ENCODE assay signal across 23 cellular contexts in the genomic region with DNA sequence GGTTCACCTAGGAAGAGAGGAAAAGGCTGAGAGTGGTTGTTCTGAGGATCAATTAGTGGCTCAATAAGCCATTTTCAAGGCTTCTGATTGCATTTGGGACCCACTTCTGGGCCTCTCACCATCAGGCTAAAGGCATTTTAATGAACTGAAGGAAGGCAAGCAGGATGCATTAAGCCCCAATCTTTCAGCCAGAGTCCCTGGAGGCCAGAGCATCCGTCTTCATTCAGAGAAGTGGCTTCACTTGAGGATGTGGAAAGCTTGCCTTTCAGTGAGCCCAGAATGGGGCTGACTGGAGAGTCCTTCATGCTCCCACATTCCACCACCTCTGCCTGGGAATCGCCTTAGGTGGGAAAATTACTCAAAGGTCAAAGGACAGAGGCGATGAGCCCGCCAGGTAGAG. TPM values are rescaled to one million over a fixed set of nuclear protein-coding genes. Genes with fewer than 3 reads are reported as not detected.
"Had no signal": no experiment of that assay in that cellular context is flagged by ENCODE, and none has a peak within 500 bp of the region (broad histone marks: within the 10 kb centered on the region; RNA-seq: fewer than 3 reads in every experiment).

No MANE protein-coding gene starts in this region.

- H3K27ac Mint-ChIP-seq: dendritic cell treated with granulocyte-macrophage colony-stimulating factor and Interleukin-4, amounts not matched to agents 40 ng/mL and 50 ng/mL, for 4 days; effector memory CD8-positive, alpha-beta T cell; immature natural killer cell; natural killer cell treated with Interleukin-12 subunit alpha and Interleukin-12 subunit beta and Interleukin-15 and Interleukin-18, amount 100 ng/mL, for 72 hours; progenitor cell of endocrine pancreas had no signal

- H3K36me3 Mint-ChIP-seq: immature natural killer cell; natural killer cell treated with Interleukin-12 subunit alpha and Interleukin-12 subunit beta and Interleukin-15 and Interleukin-18, amount 100 ng/mL, for 72 hours had no signal

- H3K27ac ChIP-seq: esophagus squamous epithelium, gastroesophageal sphincter, left ventricle myocardium inferior, pancreas, thoracic aorta, transverse colon had no signal

- H3K27me3 ChIP-seq: esophagus squamous epithelium, gastroesophageal sphincter, pancreas, transverse colon had no signal

- H3K9me3 Mint-ChIP-seq: dendritic cell treated with granulocyte-macrophage colony-stimulating factor and Interleukin-4, amounts not matched to agents 40 ng/mL and 50 ng/mL, for 4 days; effector memory CD8-positive, alpha-beta T cell; immature natural killer cell; natural killer cell treated with Interleukin-12 subunit alpha and Interleukin-12 subunit beta and Interleukin-15 and Interleukin-18, amount 100 ng/mL, for 72 hours; stimulated activated naive CD8-positive, alpha-beta T cell treated with anti-CD3 and anti-CD28 coated beads, Interleukin-15, amount 100 ng/mL, for 72 hours had no signal

- H3K36me3 ChIP-seq: gastroesophageal sphincter, left ventricle myocardium inferior, pancreas, thoracic aorta, transverse colon had no signal

- H3K4me3 Mint-ChIP-seq: dendritic cell treated with granulocyte-macrophage colony-stimulating factor and Interleukin-4, amounts not matched to agents 40 ng/mL and 50 ng/mL, for 4 days; effector memory CD8-positive, alpha-beta T cell; immature natural killer cell; natural killer cell treated with Interleukin-12 subunit alpha and Interleukin-12 subunit beta and Interleukin-15 and Interleukin-18, amount 100 ng/mL, for 72 hours; stimulated activated naive CD8-positive, alpha-beta T cell treated with anti-CD3 and anti-CD28 coated beads, Interleukin-15, amount 100 ng/mL, for 72 hours had no signal

- H3K4me1 Mint-ChIP-seq: immature natural killer cell had no signal

- H3K9me3 ChIP-seq: esophagus squamous epithelium, gastroesophageal sphincter, left ventricle myocardium inferior, pancreas, thoracic aorta, transverse colon had no signal

- ATAC-seq: effector memory CD8-positive, alpha-beta T cell; gastroesophageal sphincter; left cardiac atrium; natural killer cell treated with Interleukin-12 subunit alpha and Interleukin-12 subunit beta and Interleukin-15 and Interleukin-18, amount 100 ng/mL, for 72 hours; pancreas; right cardiac atrium had no signal

- H3K27me3 Mint-ChIP-seq: dendritic cell treated with granulocyte-macrophage colony-stimulating factor and Interleukin-4, amounts not matched to agents 40 ng/mL and 50 ng/mL, for 4 days; stimulated activated naive CD8-positive, alpha-beta T cell treated with anti-CD3 and anti-CD28 coated beads, Interleukin-15, amount 100 ng/mL, for 72 hours had no signal

- H3K4me1 ChIP-seq: gastroesophageal sphincter, left ventricle myocardium inferior, pancreas had no signal

- H3K4me3 ChIP-seq: esophagus squamous epithelium, gastroesophageal sphincter, left ventricle myocardium inferior, lung, pancreas, thoracic aorta, transverse colon had no signal

- DNase-seq: effector memory CD8-positive, alpha-beta T cell; esophagus squamous epithelium; foreskin fibroblast; immature natural killer cell; kidney; left cardiac atrium; left ventricle myocardium inferior; mesenchymal stem cell; midbrain; occipital lobe; pancreas; right cardiac atrium; small intestine; stimulated activated CD4-positive, alpha-beta T cell treated with anti-CD3 and anti-CD28 coated beads, Interleukin-12 subunit alpha, Interleukin-12 subunit beta, amount 100 ng/mL, for 4 hours; stimulated activated CD4-positive, alpha-beta T cell treated with anti-CD3 and anti-CD28 coated beads, Interleukin-2, amount 100 ng/mL, for 48 hours; stimulated activated naive CD8-positive, alpha-beta T cell treated with anti-CD3 and anti-CD28 coated beads, Interleukin-15, amount 100 ng/mL, for 72 hours; transverse colon had no signal

RNA-seq across cellular contexts. Expression of gene COL17A1, which starts 41.8 kb away (rescaled TPM):
- total RNA-seq: left ventricle myocardium inferior; natural killer cell treated with Interleukin-12 subunit alpha and Interleukin-12 subunit beta and Interleukin-15 and Interleukin-18, amount 100 ng/mL, for 72 hours; occipital lobe had no signal
- polyA plus RNA-seq: immature natural killer cell had no signal
